In genomic region chr14:101074124-101075024, GRCh38 we compare ENCODE assay signal across 17 cellular contexts.
DNase-seq lines count a peak whose midpoint lies in the region; ATAC-seq and TF ChIP-seq lines count a peak whose summit lies in the region.
"Had no signal": no experiment of that assay in that cellular context is flagged by ENCODE, and none has a peak within 500 bp of the region (broad histone marks: within the 10 kb centered on the region; RNA-seq: fewer than 3 reads in every experiment).

No MANE protein-coding gene starts in this region.

- ATAC-seq in HCT116: no peak
- ATAC-seq in GM21529 (IDR thresholded peaks at IDR 0.05; ENCODE audit: unreplicated experiment): no peak

- H3K27me3 Mint-ChIP-seq in chondrocyte (ENCODE audit: low read depth) (no peaks in the 10 kb centered on the region), neural progenitor cell (ENCODE audit: insufficient read depth, low read depth) (peaks cover 16% of the 10 kb centered on the region), nephron progenitor cell (ENCODE audit: low read depth, poor library complexity) (peaks cover 61% of the 10 kb centered on the region)

- peaks cover 56% of the 10 kb centered on the region for H3K4me1 Mint-ChIP-seq in chondrocyte (ENCODE audit: low read depth)
- H3K4me1 Mint-ChIP-seq in neural progenitor cell: peaks cover 38% of the 10 kb centered on the region
- peaks cover 51% of the 10 kb centered on the region for H3K4me1 Mint-ChIP-seq in nephron progenitor cell

- no peaks in the 10 kb centered on the region for H3K9me2 ChIP-seq in HCT116 (ENCODE audit: insufficient read depth)

- no peaks in the 10 kb centered on the region for H3K36me3 Mint-ChIP-seq in chondrocyte (ENCODE audit: low read depth)
- no peaks in the 10 kb centered on the region for H3K36me3 Mint-ChIP-seq in neural progenitor cell
- H3K36me3 Mint-ChIP-seq in nephron progenitor cell (ENCODE audit: low read depth): no peaks in the 10 kb centered on the region

- H3K9ac ChIP-seq in HCT116 (ENCODE audit: low read length) (peak overlapping the region; percentile 66; the same call in 1 of the 2 replicates), neural progenitor cell (no peak overlapping the region)

- H3K27me3 ChIP-seq in HCT116 (ENCODE audit: insufficient read depth, low read length) (no peaks in the 10 kb centered on the region), neural progenitor cell (peaks cover 69% of the 10 kb centered on the region)

- H2AFZ ChIP-seq in HCT116 (ENCODE audit: low read depth, low read length, poor library complexity, severe bottlenecking) (no peak overlapping the region), neural progenitor cell (replicated peaks) (no peak overlapping the region)

- CTCF ChIA-PET in HCT116 (lab: Charles Lee): no interaction called here

- H3K4me3 ChIP-seq in HCT116 (replicated peaks in 1 of 2; ENCODE audit: low read depth in 1 of 2, low read length in 2 of 2): no peak overlapping the region
- H3K4me3 ChIP-seq in neural progenitor cell: no peak overlapping the region
- H3K4me3 ChIP-seq: prostate gland had no signal

- no peak overlapping the region for H3K4me3 Mint-ChIP-seq in chondrocyte (ENCODE audit: unreplicated experiment)
- H3K4me3 Mint-ChIP-seq in neural progenitor cell: no peak overlapping the region
- no peak overlapping the region for H3K4me3 Mint-ChIP-seq in nephron progenitor cell
- H3K4me3 Mint-ChIP-seq: activated B cell treated with CpG ODN at 0.5 μM for 24 hours had no signal

- TF ChIP-seq CTCF in HCT116 (IDR thresholded peaks at IDR 0.05 in 2 of 3, conservative IDR thresholded peaks at IDR 0.05 in 1 of 3; ENCODE audit: borderline replicate concordance in 1 of 3, insufficient read depth in 1 of 3, low read depth in 2 of 3, low read length in 2 of 3) (no peak), chondrocyte (IDR thresholded peaks at IDR 0.05) (no peak), neural progenitor cell (IDR thresholded peaks at IDR 0.05) (no peak), nephron progenitor cell (IDR thresholded peaks at IDR 0.05) (no peak)

- no peaks in the 10 kb centered on the region for H3K9me3 ChIP-seq in HCT116 (ENCODE audit: control insufficient read depth in 1 of 2, insufficient read depth in 1 of 2, low read depth in 1 of 2, low read length in 2 of 2)
- no peaks in the 10 kb centered on the region for H3K9me3 ChIP-seq in neural progenitor cell (ENCODE audit: low read depth)
- H3K9me3 ChIP-seq: prostate gland had no signal

- DNase-seq in DMS 273 (lab: John Stamatoyannopoulos, UW; ENCODE audit: unreplicated experiment) (peak; percentile 26), DMS 273 treated with DMSO at 0.1 percent for 48 hours (lab: John Stamatoyannopoulos, UW) (no peak), HCT116 (ENCODE audit: low read depth, low spot score) (no peak), chondrocyte (ENCODE audit: low spot score) (peak; percentile 51), neural progenitor cell (ENCODE audit: low spot score) (no peak), nephron progenitor cell (no peak), NCI-H1694 treated with DMSO at 0.1 percent for 48 hours (lab: John Stamatoyannopoulos, UW) (no peak)
- DNase-seq: effector CD4-positive, alpha-beta T cell; left cardiac atrium; NCI-H1092 treated with DMSO at 0.1 percent for 48 hours; NCI-H2171 treated with DMSO at 0.1 percent for 48 hours; NCI-H82; stimulated activated naive CD4-positive, alpha-beta T cell treated with Interleukin-2 at 50 U/mL for 16 hours had no signal

- H3K9me3 Mint-ChIP-seq in chondrocyte (ENCODE audit: low read depth) (no peaks in the 10 kb centered on the region), neural progenitor cell (no peaks in the 10 kb centered on the region), nephron progenitor cell (no peaks in the 10 kb centered on the region)
- H3K9me3 Mint-ChIP-seq: activated B cell treated with CpG ODN at 0.5 μM for 24 hours had no signal

- H3K4me2 ChIP-seq in HCT116 (ENCODE audit: low read length) (peak overlapping the region; percentile 96; the same call in 1 of the 2 replicates), neural progenitor cell (no peak overlapping the region)

- H3K27ac ChIP-seq in HCT116 (ENCODE audit: low read depth, low read length) (no peak overlapping the region), neural progenitor cell (no peak overlapping the region)
- H3K27ac ChIP-seq: 22Rv1, prostate gland had no signal

- H3F3A ChIP-seq in neural progenitor cell (ENCODE audit: low read depth): no peaks in the 10 kb centered on the region

- intact Hi-C loops in HCT116 (cut with micrococcal nuclease): loop anchor here (5.0 kb wide), 1 partner anchor 82 kb away; no protein-coding TSS in a partner anchor

- H3K27ac Mint-ChIP-seq in chondrocyte (ENCODE audit: unreplicated experiment) (peak overlapping the region; percentile 59), neural progenitor cell (peak overlapping the region; percentile 35), nephron progenitor cell (no peak overlapping the region)
- H3K27ac Mint-ChIP-seq: activated B cell treated with CpG ODN at 0.5 μM for 24 hours had no signal

- peaks cover 18 to 27% of the 10 kb centered on the region in 2 experiments for H3K4me1 ChIP-seq in HCT116 (ENCODE audit: control insufficient read depth in 1 of 2, insufficient read depth in 2 of 2, low read length in 2 of 2)
- H3K4me1 ChIP-seq in neural progenitor cell: peaks cover 18% of the 10 kb centered on the region

- RAD21 ChIA-PET in HCT116 (lab: Charles Lee; ENCODE audit: low non-redundant PET in 1 of 2, low total read pairs in 2 of 2, uncharacterized antibody in 2 of 2, unreplicated experiment in 2 of 2): no interaction called here

- TF ChIP-seq RAD21 in HCT116 (IDR thresholded peaks at IDR 0.05; ENCODE audit: low read depth): no peak

- H4K20me1 ChIP-seq in HCT116 (ENCODE audit: insufficient read depth): no peaks in the 10 kb centered on the region
- no peaks in the 10 kb centered on the region for H4K20me1 ChIP-seq in neural progenitor cell (ENCODE audit: low read depth)

- no peak for TF ChIP-seq POLR2A in HCT116 (IDR thresholded peaks at IDR 0.05; ENCODE audit: borderline replicate concordance, extremely low read depth, insufficient read depth, insufficient read length)

- H3K36me3 ChIP-seq in HCT116 (ENCODE audit: control insufficient read depth in 1 of 2, insufficient read depth in 2 of 2, low read length in 2 of 2): no peaks in the 10 kb centered on the region
- no peaks in the 10 kb centered on the region for H3K36me3 ChIP-seq in neural progenitor cell
- H3K36me3 ChIP-seq: prostate gland had no signal

- POLR2A ChIA-PET in HCT116 (lab: Charles Lee): no interaction called here

- no TSS peak for BruUV-seq in HCT116 (replicated peaks; lab: Mats Ljungman, UMichigan)

- H3K79me2 ChIP-seq in HCT116 (ENCODE audit: insufficient read depth, low read length) (no peaks in the 10 kb centered on the region), neural progenitor cell (ENCODE audit: low read depth) (no peaks in the 10 kb centered on the region)

TF ChIP-seq in HCT116, 20 proteins besides CTCF, POLR2A, EP300 and RAD21:
- TF ChIP-seq CBX3 (IDR thresholded peaks at IDR 0.05; ENCODE audit: low read depth): no peak
TF ChIP-seq in HCT116: peak in this region for 0.

Comparison
In these comparisons a context has a peak if more than half of its experiments do, and no peak if none do; other contexts are left out.
1. DNase-seq: peak in DMS 273 (single experiment) and chondrocyte (single experiment); none in DMS 273 treated with DMSO at 0.1 percent for 48 hours (single experiment), HCT116 (single experiment), neural progenitor cell (single experiment), nephron progenitor cell (single experiment) and NCI-H1694 treated with DMSO at 0.1 percent for 48 hours (single experiment).